ENCODE assay signal across 26 cellular contexts in the genomic region with DNA sequence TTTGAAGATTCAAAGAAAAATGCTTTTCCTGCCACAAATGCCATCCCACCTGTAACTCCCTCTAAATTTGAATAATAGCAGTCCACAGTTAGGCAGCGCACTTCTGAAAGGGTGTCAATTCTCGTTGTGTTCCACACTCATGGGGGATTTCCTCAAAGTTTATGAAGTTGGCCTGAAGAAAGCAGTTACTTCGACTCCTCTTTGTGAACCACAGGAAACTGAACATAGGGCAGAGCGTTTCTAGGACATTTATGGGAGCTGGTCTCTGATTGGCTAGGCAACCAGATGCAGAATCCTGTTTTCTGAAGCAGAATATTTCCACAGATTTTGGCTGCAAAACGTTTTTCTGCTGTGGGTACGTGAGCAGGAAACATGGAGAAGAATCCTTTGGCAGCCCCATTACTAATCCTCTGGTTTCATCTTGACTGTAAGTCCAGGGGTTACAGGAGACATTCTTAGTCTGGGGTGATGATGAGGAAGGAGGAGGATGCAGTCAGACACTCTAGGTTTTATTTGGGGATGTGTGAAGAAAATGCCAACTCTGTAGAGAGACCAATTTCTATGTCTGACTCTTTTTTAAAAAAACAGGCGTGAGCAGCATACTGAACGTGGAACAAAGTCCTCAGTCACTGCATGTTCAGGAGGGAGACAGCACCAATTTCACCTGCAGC.
DNase-seq lines count a peak whose midpoint lies in the region; ATAC-seq and TF ChIP-seq lines count a peak whose summit lies in the region.
"Had no signal": no experiment of that assay in that cellular context is flagged by ENCODE, and none has a peak within 500 bp of the region (broad histone marks: within the 10 kb centered on the region; RNA-seq: fewer than 3 reads in every experiment).

No MANE protein-coding gene starts in this region.

- H3K9me3 Mint-ChIP-seq in activated T-cell treated with anti-CD3 and anti-CD28 coated beads, Interleukin-2, amount 50 U/mL, for 24 hours, result no peaks in the 10 kb centered on the region
- H3K9me3 Mint-ChIP-seq in GM23338, result no peaks in the 10 kb centered on the region
- no peaks in the 10 kb centered on the region for H3K9me3 Mint-ChIP-seq in activated naive CD8-positive, alpha-beta T cell (ENCODE audit: low read depth)

- H2AFZ ChIP-seq in GM23338, result peak overlapping the region; percentile 15; the same call in 1 of the 2 replicates

- no peaks in the 10 kb centered on the region for H3K27me3 Mint-ChIP-seq in activated T-cell treated with anti-CD3 and anti-CD28 coated beads, Interleukin-2, amount 50 U/mL, for 24 hours
- no peaks in the 10 kb centered on the region for H3K27me3 Mint-ChIP-seq in GM23338 (ENCODE audit: insufficient read depth, low read depth, poor library complexity)
- H3K27me3 Mint-ChIP-seq in activated naive CD8-positive, alpha-beta T cell, result no peaks in the 10 kb centered on the region

- intact Hi-C loops in gastrocnemius medialis (cut with DNase I; ENCODE audit: low total_unique reads), result no loop called here

- no peaks in the 10 kb centered on the region for H4K20me1 ChIP-seq in GM23338 (replicated peaks; ENCODE audit: insufficient read depth)

- in situ Hi-C loops in gastrocnemius medialis (cut with MboI; ENCODE audit: low sequenced_read_pairs in 4 of 4), result no loop called here

- H3K4me3 Mint-ChIP-seq in activated T-cell treated with anti-CD3 and anti-CD28 coated beads, Interleukin-2, amount 50 U/mL, for 24 hours, result peak overlapping the region; percentile 53
- no peak overlapping the region for H3K4me3 Mint-ChIP-seq in GM23338
- H3K4me3 Mint-ChIP-seq in activated naive CD8-positive, alpha-beta T cell, result peak overlapping the region; percentile 57

- H3K36me3 ChIP-seq in GM23338 (ENCODE audit: insufficient read depth) (no peaks in the 10 kb centered on the region), gastrocnemius medialis (no peaks in the 10 kb centered on the region)
- H3K36me3 ChIP-seq: breast epithelium, colonic mucosa, neutrophil, SJSA1 had no signal

- H3K4me1 ChIP-seq in GM23338 (ENCODE audit: insufficient read depth), result no peaks in the 10 kb centered on the region
- H3K4me1 ChIP-seq in gastrocnemius medialis, result no peaks in the 10 kb centered on the region
- H3K4me1 ChIP-seq: breast epithelium, colonic mucosa, psoas muscle, SJSA1 had no signal

- no peaks in the 10 kb centered on the region for H3K36me3 Mint-ChIP-seq in activated T-cell treated with anti-CD3 and anti-CD28 coated beads, Interleukin-2, amount 50 U/mL, for 24 hours (ENCODE audit: low read depth)
- no peaks in the 10 kb centered on the region for H3K36me3 Mint-ChIP-seq in GM23338 (ENCODE audit: low read depth)
- H3K36me3 Mint-ChIP-seq in activated naive CD8-positive, alpha-beta T cell, result no peaks in the 10 kb centered on the region

- no peak for ATAC-seq in GM23338
- ATAC-seq in stimulated activated naive CD8-positive, alpha-beta T cell treated with anti-CD3 and anti-CD28 coated beads, Interleukin-15, Interleukin-2, amounts not matched to agents 100 U/mL and 50 U/mL, for 24 hours, result peak; percentile 47
- no peak for ATAC-seq in HG03135 (IDR thresholded peaks at IDR 0.05; ENCODE audit: unreplicated experiment)
- ATAC-seq in gastrocnemius medialis, result no peak
- ATAC-seq: esophagus mucosa, foreskin keratinocyte, left cardiac atrium, psoas muscle had no signal

- H3K27me3 ChIP-seq in GM23338 (ENCODE audit: insufficient read depth) (no peaks in the 10 kb centered on the region), gastrocnemius medialis (no peaks in the 10 kb centered on the region)
- H3K27me3 ChIP-seq: breast epithelium, colonic mucosa had no signal

- no peak overlapping the region for H3K4me3 ChIP-seq in GM23338
- no peak overlapping the region for H3K4me3 ChIP-seq in gastrocnemius medialis
- H3K4me3 ChIP-seq: breast epithelium, colonic mucosa, psoas muscle, SJSA1 had no signal

- peak overlapping the region; percentile 79 for H3K27ac Mint-ChIP-seq in activated T-cell treated with anti-CD3 and anti-CD28 coated beads, Interleukin-2, amount 50 U/mL, for 24 hours
- no peak overlapping the region for H3K27ac Mint-ChIP-seq in GM23338
- peak overlapping the region; percentile 84 for H3K27ac Mint-ChIP-seq in activated naive CD8-positive, alpha-beta T cell

- H3K4me1 Mint-ChIP-seq in activated T-cell treated with anti-CD3 and anti-CD28 coated beads, Interleukin-2, amount 50 U/mL, for 24 hours (ENCODE audit: low read depth), result peaks cover 32% of the 10 kb centered on the region
- H3K4me1 Mint-ChIP-seq in GM23338, result no peaks in the 10 kb centered on the region
- peaks cover 24% of the 10 kb centered on the region for H3K4me1 Mint-ChIP-seq in activated naive CD8-positive, alpha-beta T cell (ENCODE audit: low read depth)

- H3K9me3 ChIP-seq in gastrocnemius medialis, result no peaks in the 10 kb centered on the region
- H3K9me3 ChIP-seq: breast epithelium, colonic mucosa, neutrophil, psoas muscle, SJSA1 had no signal

- TF ChIP-seq CTCF in GM23338 (conservative IDR thresholded peaks at IDR 0.05; ENCODE audit: low read depth in 2 of 2) (no peak), gastrocnemius medialis (IDR thresholded peaks at IDR 0.05 in 4 of 5, conservative IDR thresholded peaks at IDR 0.05 in 1 of 5) (no peak)

- no peaks in the 10 kb centered on the region for H3K9me2 ChIP-seq in GM23338 (ENCODE audit: insufficient read depth)

- H3F3A ChIP-seq in GM23338 (replicated peaks; ENCODE audit: low read depth), result no peaks in the 10 kb centered on the region

- H3K27ac ChIP-seq in GM23338 (ENCODE audit: low read depth), result no peak overlapping the region
- H3K27ac ChIP-seq in gastrocnemius medialis, result no peak overlapping the region
- H3K27ac ChIP-seq: breast epithelium, colonic mucosa, foreskin keratinocyte, neutrophil, psoas muscle, SJSA1 had no signal

- DNase-seq in activated T-cell treated with anti-CD3 and anti-CD28 coated beads, Interleukin-2, amount 50 U/mL, for 24 hours, result no peak
- DNase-seq in activated T-cell treated with anti-CD3 and anti-CD28 coated beads for 4 hours (no peak), GM23338 (ENCODE audit: low spot score) (no peak), cerebellar nuclear complex (lab: John Stamatoyannopoulos, UW) (no peak), gastrocnemius medialis (no peak)
- no peak for DNase-seq in stimulated activated naive CD8-positive, alpha-beta T cell treated with anti-CD3 and anti-CD28 coated beads, Interleukin-15, Interleukin-2, amounts not matched to agents 100 U/mL and 50 U/mL, for 24 hours
- DNase-seq: ACHN; activated CD4-positive, alpha-beta T cell treated with anti-CD3 and anti-CD28 coated beads for 48 hours; amniotic stem cell; colonic mucosa; effector memory CD4-positive, alpha-beta T cell; foreskin keratinocyte; HCEC 1CT; left cardiac atrium; mammary epithelial cell; NCI-H187; NCI-H526; psoas muscle; stimulated activated CD8-positive, alpha-beta memory T cell treated with anti-CD3 and anti-CD28 coated beads, Interleukin-4, amount 100 ng/mL, for 48 hours; substantia nigra had no signal

- H3K4me2 ChIP-seq in GM23338, result no peak overlapping the region

- no peaks in the 10 kb centered on the region for H3K79me2 ChIP-seq in GM23338 (replicated peaks; ENCODE audit: insufficient read depth)

- no peak for TF ChIP-seq POLR2A in gastrocnemius medialis (IDR thresholded peaks at IDR 0.05)

TF ChIP-seq in GM23338, 12 proteins besides CTCF, POLR2A, EP300 and RAD21 (continues in another document):
- TF ChIP-seq ZNF114 (CRISPR knock-in tag; IDR thresholded peaks at IDR 0.05) (no peak), JUNB (IDR thresholded peaks at IDR 0.05; ENCODE audit: unreplicated experiment) (no peak), ZNF331 (CRISPR knock-in tag; IDR thresholded peaks at IDR 0.05; ENCODE audit: low read depth) (no peak), NANOG (IDR thresholded peaks at IDR 0.05; ENCODE audit: borderline replicate concordance) (no peak), CREB1 (CRISPR knock-in tag; IDR thresholded peaks at IDR 0.05; ENCODE audit: low read depth) (no peak), EZH2 (IDR thresholded peaks at IDR 0.05; ENCODE audit: low read depth, unreplicated experiment) (no peak), STAT1 (IDR thresholded peaks at IDR 0.05; ENCODE audit: unreplicated experiment) (no peak)
- TF ChIP-seq, protein P1, sequence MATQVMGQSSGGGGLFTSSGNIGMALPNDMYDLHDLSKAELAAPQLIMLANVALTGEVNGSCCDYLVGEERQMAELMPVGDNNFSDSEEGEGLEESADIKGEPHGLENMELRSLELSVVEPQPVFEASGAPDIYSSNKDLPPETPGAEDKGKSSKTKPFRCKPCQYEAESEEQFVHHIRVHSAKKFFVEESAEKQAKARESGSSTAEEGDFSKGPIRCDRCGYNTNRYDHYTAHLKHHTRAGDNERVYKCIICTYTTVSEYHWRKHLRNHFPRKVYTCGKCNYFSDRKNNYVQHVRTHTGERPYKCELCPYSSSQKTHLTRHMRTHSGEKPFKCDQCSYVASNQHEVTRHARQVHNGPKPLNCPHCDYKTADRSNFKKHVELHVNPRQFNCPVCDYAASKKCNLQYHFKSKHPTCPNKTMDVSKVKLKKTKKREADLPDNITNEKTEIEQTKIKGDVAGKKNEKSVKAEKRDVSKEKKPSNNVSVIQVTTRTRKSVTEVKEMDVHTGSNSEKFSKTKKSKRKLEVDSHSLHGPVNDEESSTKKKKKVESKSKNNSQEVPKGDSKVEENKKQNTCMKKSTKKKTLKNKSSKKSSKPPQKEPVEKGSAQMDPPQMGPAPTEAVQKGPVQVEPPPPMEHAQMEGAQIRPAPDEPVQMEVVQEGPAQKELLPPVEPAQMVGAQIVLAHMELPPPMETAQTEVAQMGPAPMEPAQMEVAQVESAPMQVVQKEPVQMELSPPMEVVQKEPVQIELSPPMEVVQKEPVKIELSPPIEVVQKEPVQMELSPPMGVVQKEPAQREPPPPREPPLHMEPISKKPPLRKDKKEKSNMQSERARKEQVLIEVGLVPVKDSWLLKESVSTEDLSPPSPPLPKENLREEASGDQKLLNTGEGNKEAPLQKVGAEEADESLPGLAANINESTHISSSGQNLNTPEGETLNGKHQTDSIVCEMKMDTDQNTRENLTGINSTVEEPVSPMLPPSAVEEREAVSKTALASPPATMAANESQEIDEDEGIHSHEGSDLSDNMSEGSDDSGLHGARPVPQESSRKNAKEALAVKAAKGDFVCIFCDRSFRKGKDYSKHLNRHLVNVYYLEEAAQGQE (IDR thresholded peaks at IDR 0.05; ENCODE audit: unreplicated experiment), result no peak
- TF ChIP-seq, protein P2, sequence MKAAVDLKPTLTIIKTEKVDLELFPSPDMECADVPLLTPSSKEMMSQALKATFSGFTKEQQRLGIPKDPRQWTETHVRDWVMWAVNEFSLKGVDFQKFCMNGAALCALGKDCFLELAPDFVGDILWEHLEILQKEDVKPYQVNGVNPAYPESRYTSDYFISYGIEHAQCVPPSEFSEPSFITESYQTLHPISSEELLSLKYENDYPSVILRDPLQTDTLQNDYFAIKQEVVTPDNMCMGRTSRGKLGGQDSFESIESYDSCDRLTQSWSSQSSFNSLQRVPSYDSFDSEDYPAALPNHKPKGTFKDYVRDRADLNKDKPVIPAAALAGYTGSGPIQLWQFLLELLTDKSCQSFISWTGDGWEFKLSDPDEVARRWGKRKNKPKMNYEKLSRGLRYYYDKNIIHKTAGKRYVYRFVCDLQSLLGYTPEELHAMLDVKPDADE (IDR thresholded peaks at IDR 0.05), result no peak
